ENCODE assay signal across 1 cellular context in the genomic region with DNA sequence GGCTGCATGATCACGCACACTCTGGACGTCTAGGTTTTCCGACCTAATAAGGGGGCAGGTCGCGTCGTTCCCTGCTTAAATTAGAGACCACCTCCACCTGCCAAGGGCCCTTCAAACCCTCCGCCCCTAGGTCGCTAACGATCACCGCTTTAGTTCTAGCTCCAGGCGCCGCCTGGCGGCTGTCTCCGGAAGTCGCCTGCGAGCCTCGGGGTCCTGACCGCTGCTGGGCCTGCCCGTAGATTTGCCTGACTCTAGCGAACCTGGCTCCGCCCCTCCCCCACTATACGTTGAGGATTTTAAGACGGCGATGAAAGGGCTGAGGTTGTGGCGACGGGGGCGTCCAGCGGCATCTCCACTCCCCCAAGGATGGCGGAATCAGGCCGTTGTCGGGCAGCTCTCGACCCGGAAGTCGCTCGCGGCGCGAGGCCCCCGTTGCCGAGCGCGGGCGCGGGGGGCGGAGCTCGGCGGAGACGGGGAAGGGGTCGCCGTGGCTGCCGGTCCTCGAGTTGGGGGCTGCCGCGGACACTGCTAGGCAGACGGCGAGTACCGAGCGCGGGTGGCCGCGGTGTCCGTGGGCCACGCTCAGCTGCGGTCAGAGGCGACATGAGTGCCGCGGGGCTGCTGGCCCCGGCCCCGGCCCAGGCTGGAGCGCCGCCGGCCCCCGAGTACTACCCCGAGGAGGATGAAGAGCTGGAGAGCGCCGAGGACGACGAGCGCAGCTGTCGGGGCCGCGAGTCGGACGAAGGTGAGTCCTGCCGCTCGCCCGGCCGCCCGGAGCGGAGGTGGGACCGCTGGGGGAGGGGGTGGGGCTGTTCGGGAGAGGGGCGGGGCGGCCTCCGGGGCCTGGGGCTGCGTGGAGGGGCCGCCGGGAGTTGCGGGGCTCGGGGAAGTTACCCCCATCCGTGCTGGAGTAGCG.
TF ChIP-seq lines count a peak whose summit lies in the region.

A gene with protein sequence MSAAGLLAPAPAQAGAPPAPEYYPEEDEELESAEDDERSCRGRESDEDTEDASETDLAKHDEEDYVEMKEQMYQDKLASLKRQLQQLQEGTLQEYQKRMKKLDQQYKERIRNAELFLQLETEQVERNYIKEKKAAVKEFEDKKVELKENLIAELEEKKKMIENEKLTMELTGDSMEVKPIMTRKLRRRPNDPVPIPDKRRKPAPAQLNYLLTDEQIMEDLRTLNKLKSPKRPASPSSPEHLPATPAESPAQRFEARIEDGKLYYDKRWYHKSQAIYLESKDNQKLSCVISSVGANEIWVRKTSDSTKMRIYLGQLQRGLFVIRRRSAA (plus strand): TSS at position 467 of the 916 bp plus-strand sequence. CDS start 137 bp downstream, at position 604.

TF ChIP-seq in WTC11, 78 proteins besides CTCF, POLR2A, EP300 and RAD21 (continued from another document):
- TF ChIP-seq, protein P1, sequence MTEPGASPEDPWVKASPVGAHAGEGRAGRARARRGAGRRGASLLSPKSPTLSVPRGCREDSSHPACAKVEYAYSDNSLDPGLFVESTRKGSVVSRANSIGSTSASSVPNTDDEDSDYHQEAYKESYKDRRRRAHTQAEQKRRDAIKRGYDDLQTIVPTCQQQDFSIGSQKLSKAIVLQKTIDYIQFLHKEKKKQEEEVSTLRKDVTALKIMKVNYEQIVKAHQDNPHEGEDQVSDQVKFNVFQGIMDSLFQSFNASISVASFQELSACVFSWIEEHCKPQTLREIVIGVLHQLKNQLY (CRISPR knock-in tag; IDR thresholded peaks at IDR 0.05), result 0 out of 2 replicates have a peak, but pooled peaks have one; percentile 24
- TF ChIP-seq, protein P2, sequence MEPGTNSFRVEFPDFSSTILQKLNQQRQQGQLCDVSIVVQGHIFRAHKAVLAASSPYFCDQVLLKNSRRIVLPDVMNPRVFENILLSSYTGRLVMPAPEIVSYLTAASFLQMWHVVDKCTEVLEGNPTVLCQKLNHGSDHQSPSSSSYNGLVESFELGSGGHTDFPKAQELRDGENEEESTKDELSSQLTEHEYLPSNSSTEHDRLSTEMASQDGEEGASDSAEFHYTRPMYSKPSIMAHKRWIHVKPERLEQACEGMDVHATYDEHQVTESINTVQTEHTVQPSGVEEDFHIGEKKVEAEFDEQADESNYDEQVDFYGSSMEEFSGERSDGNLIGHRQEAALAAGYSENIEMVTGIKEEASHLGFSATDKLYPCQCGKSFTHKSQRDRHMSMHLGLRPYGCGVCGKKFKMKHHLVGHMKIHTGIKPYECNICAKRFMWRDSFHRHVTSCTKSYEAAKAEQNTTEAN (CRISPR knock-in tag; IDR thresholded peaks at IDR 0.05), result 0 out of 2 replicates have a peak, but pooled peaks have one; percentile 57
- TF ChIP-seq NFE2L1 (CRISPR knock-in tag; IDR thresholded peaks at IDR 0.05) (0 out of 2 replicates have a peak, but pooled peaks have one; percentile 31), ETV6 (CRISPR knock-in tag; IDR thresholded peaks at IDR 0.05) (peak; percentile 86; the same call in 1 of the 2 replicates), CREM (CRISPR knock-in tag; IDR thresholded peaks at IDR 0.05) (peak; percentile 64; the same call in 1 of the 2 replicates), FOXK1 (CRISPR knock-in tag; IDR thresholded peaks at IDR 0.05) (peak; percentile 79), NR2C2 (CRISPR knock-in tag; IDR thresholded peaks at IDR 0.05) (peak; percentile 69; the same call in 1 of the 2 replicates), CBFB (CRISPR knock-in tag; IDR thresholded peaks at IDR 0.05; ENCODE audit: low read depth) (no peak), SP1 (CRISPR knock-in tag; conservative IDR thresholded peaks at IDR 0.05) (peak; percentile 86), GABPB1 (CRISPR knock-in tag; IDR thresholded peaks at IDR 0.05) (peak; percentile 29)
- TF ChIP-seq, protein P3, sequence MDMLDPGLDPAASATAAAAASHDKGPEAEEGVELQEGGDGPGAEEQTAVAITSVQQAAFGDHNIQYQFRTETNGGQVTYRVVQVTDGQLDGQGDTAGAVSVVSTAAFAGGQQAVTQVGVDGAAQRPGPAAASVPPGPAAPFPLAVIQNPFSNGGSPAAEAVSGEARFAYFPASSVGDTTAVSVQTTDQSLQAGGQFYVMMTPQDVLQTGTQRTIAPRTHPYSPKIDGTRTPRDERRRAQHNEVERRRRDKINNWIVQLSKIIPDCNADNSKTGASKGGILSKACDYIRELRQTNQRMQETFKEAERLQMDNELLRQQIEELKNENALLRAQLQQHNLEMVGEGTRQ (CRISPR knock-in tag; IDR thresholded peaks at IDR 0.05), result 0 out of 2 replicates have a peak, but pooled peaks have one; percentile 22
- TF ChIP-seq, protein P4, sequence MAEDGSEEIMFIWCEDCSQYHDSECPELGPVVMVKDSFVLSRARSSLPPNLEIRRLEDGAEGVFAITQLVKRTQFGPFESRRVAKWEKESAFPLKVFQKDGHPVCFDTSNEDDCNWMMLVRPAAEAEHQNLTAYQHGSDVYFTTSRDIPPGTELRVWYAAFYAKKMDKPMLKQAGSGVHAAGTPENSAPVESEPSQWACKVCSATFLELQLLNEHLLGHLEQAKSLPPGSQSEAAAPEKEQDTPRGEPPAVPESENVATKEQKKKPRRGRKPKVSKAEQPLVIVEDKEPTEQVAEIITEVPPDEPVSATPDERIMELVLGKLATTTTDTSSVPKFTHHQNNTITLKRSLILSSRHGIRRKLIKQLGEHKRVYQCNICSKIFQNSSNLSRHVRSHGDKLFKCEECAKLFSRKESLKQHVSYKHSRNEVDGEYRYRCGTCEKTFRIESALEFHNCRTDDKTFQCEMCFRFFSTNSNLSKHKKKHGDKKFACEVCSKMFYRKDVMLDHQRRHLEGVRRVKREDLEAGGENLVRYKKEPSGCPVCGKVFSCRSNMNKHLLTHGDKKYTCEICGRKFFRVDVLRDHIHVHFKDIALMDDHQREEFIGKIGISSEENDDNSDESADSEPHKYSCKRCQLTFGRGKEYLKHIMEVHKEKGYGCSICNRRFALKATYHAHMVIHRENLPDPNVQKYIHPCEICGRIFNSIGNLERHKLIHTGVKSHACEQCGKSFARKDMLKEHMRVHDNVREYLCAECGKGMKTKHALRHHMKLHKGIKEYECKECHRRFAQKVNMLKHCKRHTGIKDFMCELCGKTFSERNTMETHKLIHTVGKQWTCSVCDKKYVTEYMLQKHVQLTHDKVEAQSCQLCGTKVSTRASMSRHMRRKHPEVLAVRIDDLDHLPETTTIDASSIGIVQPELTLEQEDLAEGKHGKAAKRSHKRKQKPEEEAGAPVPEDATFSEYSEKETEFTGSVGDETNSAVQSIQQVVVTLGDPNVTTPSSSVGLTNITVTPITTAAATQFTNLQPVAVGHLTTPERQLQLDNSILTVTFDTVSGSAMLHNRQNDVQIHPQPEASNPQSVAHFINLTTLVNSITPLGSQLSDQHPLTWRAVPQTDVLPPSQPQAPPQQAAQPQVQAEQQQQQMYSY (CRISPR knock-in tag; IDR thresholded peaks at IDR 0.05), result no peak
- TF ChIP-seq, protein P5, sequence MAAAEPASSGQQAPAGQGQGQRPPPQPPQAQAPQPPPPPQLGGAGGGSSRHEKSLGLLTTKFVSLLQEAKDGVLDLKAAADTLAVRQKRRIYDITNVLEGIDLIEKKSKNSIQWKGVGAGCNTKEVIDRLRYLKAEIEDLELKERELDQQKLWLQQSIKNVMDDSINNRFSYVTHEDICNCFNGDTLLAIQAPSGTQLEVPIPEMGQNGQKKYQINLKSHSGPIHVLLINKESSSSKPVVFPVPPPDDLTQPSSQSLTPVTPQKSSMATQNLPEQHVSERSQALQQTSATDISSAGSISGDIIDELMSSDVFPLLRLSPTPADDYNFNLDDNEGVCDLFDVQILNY (CRISPR knock-in tag; IDR thresholded peaks at IDR 0.05), result peak; percentile 89
- TF ChIP-seq, protein P6, sequence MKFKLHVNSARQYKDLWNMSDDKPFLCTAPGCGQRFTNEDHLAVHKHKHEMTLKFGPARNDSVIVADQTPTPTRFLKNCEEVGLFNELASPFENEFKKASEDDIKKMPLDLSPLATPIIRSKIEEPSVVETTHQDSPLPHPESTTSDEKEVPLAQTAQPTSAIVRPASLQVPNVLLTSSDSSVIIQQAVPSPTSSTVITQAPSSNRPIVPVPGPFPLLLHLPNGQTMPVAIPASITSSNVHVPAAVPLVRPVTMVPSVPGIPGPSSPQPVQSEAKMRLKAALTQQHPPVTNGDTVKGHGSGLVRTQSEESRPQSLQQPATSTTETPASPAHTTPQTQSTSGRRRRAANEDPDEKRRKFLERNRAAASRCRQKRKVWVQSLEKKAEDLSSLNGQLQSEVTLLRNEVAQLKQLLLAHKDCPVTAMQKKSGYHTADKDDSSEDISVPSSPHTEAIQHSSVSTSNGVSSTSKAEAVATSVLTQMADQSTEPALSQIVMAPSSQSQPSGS (CRISPR knock-in tag; IDR thresholded peaks at IDR 0.05; ENCODE audit: borderline replicate concordance, low read depth), result no peak
- TF ChIP-seq, protein P7, sequence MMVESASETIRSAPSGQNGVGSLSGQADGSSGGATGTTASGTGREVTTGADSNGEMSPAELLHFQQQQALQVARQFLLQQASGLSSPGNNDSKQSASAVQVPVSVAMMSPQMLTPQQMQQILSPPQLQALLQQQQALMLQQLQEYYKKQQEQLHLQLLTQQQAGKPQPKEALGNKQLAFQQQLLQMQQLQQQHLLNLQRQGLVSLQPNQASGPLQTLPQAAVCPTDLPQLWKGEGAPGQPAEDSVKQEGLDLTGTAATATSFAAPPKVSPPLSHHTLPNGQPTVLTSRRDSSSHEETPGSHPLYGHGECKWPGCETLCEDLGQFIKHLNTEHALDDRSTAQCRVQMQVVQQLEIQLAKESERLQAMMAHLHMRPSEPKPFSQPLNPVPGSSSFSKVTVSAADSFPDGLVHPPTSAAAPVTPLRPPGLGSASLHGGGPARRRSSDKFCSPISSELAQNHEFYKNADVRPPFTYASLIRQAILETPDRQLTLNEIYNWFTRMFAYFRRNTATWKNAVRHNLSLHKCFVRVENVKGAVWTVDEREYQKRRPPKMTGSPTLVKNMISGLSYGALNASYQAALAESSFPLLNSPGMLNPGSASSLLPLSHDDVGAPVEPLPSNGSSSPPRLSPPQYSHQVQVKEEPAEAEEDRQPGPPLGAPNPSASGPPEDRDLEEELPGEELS (CRISPR knock-in tag; IDR thresholded peaks at IDR 0.05), result 0 out of 2 replicates have a peak, but pooled peaks have one; percentile 55
- TF ChIP-seq, protein P8, sequence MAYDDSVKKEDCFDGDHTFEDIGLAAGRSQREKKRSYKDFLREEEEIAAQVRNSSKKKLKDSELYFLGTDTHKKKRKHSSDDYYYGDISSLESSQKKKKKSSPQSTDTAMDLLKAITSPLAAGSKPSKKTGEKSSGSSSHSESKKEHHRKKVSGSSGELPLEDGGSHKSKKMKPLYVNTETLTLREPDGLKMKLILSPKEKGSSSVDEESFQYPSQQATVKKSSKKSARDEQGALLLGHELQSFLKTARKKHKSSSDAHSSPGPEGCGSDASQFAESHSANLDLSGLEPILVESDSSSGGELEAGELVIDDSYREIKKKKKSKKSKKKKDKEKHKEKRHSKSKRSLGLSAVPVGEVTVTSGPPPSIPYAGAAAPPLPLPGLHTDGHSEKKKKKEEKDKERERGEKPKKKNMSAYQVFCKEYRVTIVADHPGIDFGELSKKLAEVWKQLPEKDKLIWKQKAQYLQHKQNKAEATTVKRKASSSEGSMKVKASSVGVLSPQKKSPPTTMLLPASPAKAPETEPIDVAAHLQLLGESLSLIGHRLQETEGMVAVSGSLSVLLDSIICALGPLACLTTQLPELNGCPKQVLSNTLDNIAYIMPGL (CRISPR knock-in tag; IDR thresholded peaks at IDR 0.05), result peak; percentile 97
TF ChIP-seq in WTC11: peak in this region for 17.
